ENCODE assay signal across 24 cellular contexts in the genomic region with DNA sequence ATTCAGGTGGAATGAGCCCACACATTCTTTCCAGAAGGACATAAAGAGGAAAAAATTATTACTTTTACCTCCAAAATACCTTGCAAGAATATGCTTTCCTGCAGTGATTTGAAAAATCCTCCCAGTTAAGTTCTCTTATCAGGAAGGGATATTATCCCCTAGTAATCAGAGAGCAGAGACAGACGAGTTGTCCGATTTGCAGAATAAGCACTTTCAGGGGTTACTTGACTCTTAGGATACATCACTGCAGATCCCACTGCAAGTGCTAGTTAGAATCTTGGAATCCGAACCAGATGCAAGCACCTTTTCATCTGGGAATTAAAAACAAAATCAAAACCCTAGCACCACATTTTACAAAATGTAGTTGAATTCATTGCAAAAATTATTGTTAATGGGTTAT. TPM values are rescaled to one million over a fixed set of nuclear protein-coding genes. Genes with fewer than 3 reads are reported as not detected.
A peak's percentile ranks its signal among the peaks of the same experiment; 100 is the strongest.
DNase-seq lines count a peak whose midpoint lies in the region; ATAC-seq, FAIRE-seq and TF ChIP-seq lines count a peak whose summit lies in the region.
"Had no signal": no experiment of that assay in that cellular context is flagged by ENCODE, and none has a peak within 500 bp of the region (broad histone marks: within the 10 kb centered on the region; RNA-seq: fewer than 3 reads in every experiment).

No MANE protein-coding gene starts in this region.

- H3K27me3 ChIP-seq in SK-N-SH (ENCODE audit: insufficient read depth) (no peaks in the 10 kb centered on the region), astrocyte (ENCODE audit: insufficient read depth, low read length) (no peaks in the 10 kb centered on the region), mesenchymal stem cell (ENCODE audit: control insufficient read depth in 1 of 2, insufficient read depth in 1 of 2, low read length in 2 of 2) (no peaks in the 10 kb centered on the region), skeletal muscle satellite cell (ENCODE audit: control insufficient read depth, insufficient read depth, low read length) (no peaks in the 10 kb centered on the region), stomach (peaks cover 0 to 51% (median 12%) of the 10 kb centered on the region in 3 donors)

- no peak overlapping the region for H3K27ac Mint-ChIP-seq in astrocyte (ENCODE audit: unreplicated experiment)

- H3K9me3 ChIP-seq in SK-N-SH (no peaks in the 10 kb centered on the region), astrocyte (ENCODE audit: insufficient read depth, low read depth, low read length) (no peaks in the 10 kb centered on the region), mesenchymal stem cell (ENCODE audit: control insufficient read depth, low read length) (no peaks in the 10 kb centered on the region), skeletal muscle satellite cell (replicated peaks; ENCODE audit: low read length) (no peaks in the 10 kb centered on the region), stomach (no peaks in the 10 kb centered on the region)

- FAIRE-seq in astrocyte (lab: Jason Lieb, UNC) = no peak
- FAIRE-seq: D721Med, GM19239 had no signal

- TF ChIP-seq CTCF in SK-N-SH (IDR thresholded peaks at IDR 0.05) (no peak), astrocyte (IDR thresholded peaks at IDR 0.05; ENCODE audit: insufficient read depth, low read depth, low read length) (no peak), stomach (IDR thresholded peaks at IDR 0.05) (no peak)

- H2BK15ac ChIP-seq in mesenchymal stem cell (ENCODE audit: low read depth, poor library complexity, severe bottlenecking) = no peak overlapping the region

- H4K91ac ChIP-seq in mesenchymal stem cell (ENCODE audit: low read length) = no peak overlapping the region

- no peaks in the 10 kb centered on the region for H3K79me1 ChIP-seq in mesenchymal stem cell (replicated peaks; ENCODE audit: low read length, poor library complexity, severe bottlenecking)

- H2AFZ ChIP-seq in SK-N-SH (ENCODE audit: low read depth) (no peak overlapping the region), astrocyte (ENCODE audit: low read depth, low read length) (no peak overlapping the region), mesenchymal stem cell (ENCODE audit: low read depth, low read length) (no peak overlapping the region)

- no peak overlapping the region for H3K14ac ChIP-seq in mesenchymal stem cell (ENCODE audit: low read length in 2 of 2)

- CTCF ChIA-PET in SK-N-SH (lab: Yijun Ruan, JAX) = no interaction called here

- H4K20me1 ChIP-seq in SK-N-SH (ENCODE audit: insufficient read depth) = no peaks in the 10 kb centered on the region
- H4K20me1 ChIP-seq in astrocyte (ENCODE audit: insufficient read depth, low read length) = no peaks in the 10 kb centered on the region

- no peak for TF ChIP-seq RAD21 in SK-N-SH (IDR thresholded peaks at IDR 0.05; ENCODE audit: low read length)

- no peak overlapping the region for H3K4ac ChIP-seq in mesenchymal stem cell (ENCODE audit: low read depth in 1 of 2, low read length in 2 of 2)

- peaks cover 3% of the 10 kb centered on the region for H3K9me3 Mint-ChIP-seq in astrocyte (ENCODE audit: unreplicated experiment)

- no peak overlapping the region for H3K27ac ChIP-seq in SK-N-SH (ENCODE audit: low read depth in 2 of 2, low read length in 1 of 2)
- H3K27ac ChIP-seq in astrocyte (ENCODE audit: low read depth, low read length) = no peak overlapping the region
- H3K27ac ChIP-seq in mesenchymal stem cell (ENCODE audit: low read length, poor library complexity, severe bottlenecking) = no peak overlapping the region
- H3K27ac ChIP-seq in stomach = no peak overlapping the region
- H3K27ac ChIP-seq: 22Rv1, C4-2B had no signal

- no peak overlapping the region for H3K4me3 Mint-ChIP-seq in astrocyte (ENCODE audit: unreplicated experiment)

- no peaks in the 10 kb centered on the region for H3K27me3 Mint-ChIP-seq in astrocyte (ENCODE audit: low read depth, unreplicated experiment)

- H3K4me3 ChIP-seq in SK-N-SH (ENCODE audit: low read depth in 2 of 2, low read length in 1 of 2) = no peak overlapping the region
- no peak overlapping the region for H3K4me3 ChIP-seq in astrocyte (ENCODE audit: insufficient read depth, low read depth, low read length)
- no peak overlapping the region for H3K4me3 ChIP-seq in mesenchymal stem cell (ENCODE audit: insufficient read depth in 1 of 2, low read depth in 1 of 2, low read length in 2 of 2)
- no peak overlapping the region for H3K4me3 ChIP-seq in skeletal muscle satellite cell (ENCODE audit: low read length)
- no peak overlapping the region for H3K4me3 ChIP-seq in stomach

- no peak for ATAC-seq in SK-N-SH treated with all-trans-retinoic acid at 6 μM for 48 hours
- ATAC-seq: Panc1 had no signal

- H3K23ac ChIP-seq in mesenchymal stem cell (ENCODE audit: low read length in 2 of 2) = no peak overlapping the region

- H3K9me2 ChIP-seq in SK-N-SH = no peaks in the 10 kb centered on the region

- H3K36me3 ChIP-seq in SK-N-SH (replicated peaks in 1 of 2; ENCODE audit: control insufficient read depth in 1 of 2, insufficient read depth in 2 of 2, low read length in 1 of 2) (no peaks in the 10 kb centered on the region), astrocyte (ENCODE audit: insufficient read depth, low read length) (no peaks in the 10 kb centered on the region), mesenchymal stem cell (ENCODE audit: control insufficient read depth in 1 of 2, insufficient read depth in 2 of 2, low read depth in 1 of 2, low read length in 2 of 2) (no peaks in the 10 kb centered on the region), skeletal muscle satellite cell (ENCODE audit: insufficient read depth, low read length) (no peaks in the 10 kb centered on the region), stomach (no peaks in the 10 kb centered on the region)

- no peak overlapping the region for H2BK120ac ChIP-seq in mesenchymal stem cell (ENCODE audit: low read depth, low read length)

- H2AK5ac ChIP-seq in mesenchymal stem cell (ENCODE audit: low read length, severe bottlenecking) = no peak overlapping the region

- H2BK12ac ChIP-seq in mesenchymal stem cell (ENCODE audit: low read length in 2 of 2) = no peak overlapping the region

- DNase-seq in SK-N-SH (no peak), astrocyte (ENCODE audit: low read depth) (no peak), mesenchymal stem cell (peak; percentile 42), NCI-H446 (lab: John Stamatoyannopoulos, UW) (no peak), stomach (no peak), Kasumi-1 (lab: John Stamatoyannopoulos, UW) (no peak)
- DNase-seq: DMS53, GDM1, KBM-7, NCI-H1092 treated with DMSO at 0.1 percent for 48 hours, NCI-H146, NCI-H2029 treated with DMSO at 0.1 percent for 48 hours, NCI-H2171, NCI-H345, NCI-H524 treated with DMSO at 0.1 percent for 48 hours, NCI-H82, SIG-M5 had no signal

- intact Hi-C loops in stomach (cut with DNase I; ENCODE audit: low total_unique reads) = no loop called here

- H3K9ac ChIP-seq in SK-N-SH (no peak overlapping the region), astrocyte (ENCODE audit: low read length) (no peak overlapping the region), mesenchymal stem cell (ENCODE audit: low read length) (no peak overlapping the region), skeletal muscle satellite cell (ENCODE audit: low read depth, low read length) (peak overlapping the region; percentile 33)

- TF ChIP-seq EP300 in SK-N-SH (IDR thresholded peaks at IDR 0.05; ENCODE audit: borderline replicate concordance in 1 of 2, low read depth in 1 of 2, low read length in 1 of 2) (no peak), stomach (IDR thresholded peaks at IDR 0.05) (no peak)

- H3K79me2 ChIP-seq in SK-N-SH (ENCODE audit: insufficient read depth) = no peaks in the 10 kb centered on the region
- no peaks in the 10 kb centered on the region for H3K79me2 ChIP-seq in astrocyte (ENCODE audit: insufficient read depth, low read length)

- H2BK5ac ChIP-seq in mesenchymal stem cell (ENCODE audit: low read depth, low read length, poor library complexity, severe bottlenecking) = no peak overlapping the region

- no peak overlapping the region for H4K8ac ChIP-seq in mesenchymal stem cell (ENCODE audit: low read length)

- H3K36me3 Mint-ChIP-seq in astrocyte (ENCODE audit: low read depth, unreplicated experiment) = no peaks in the 10 kb centered on the region

- H3K18ac ChIP-seq in mesenchymal stem cell (ENCODE audit: low read depth in 1 of 2, low read length in 2 of 2) = no peak overlapping the region

- peaks cover 0 to 30% of the 10 kb centered on the region in 2 experiments; a peak in 3 of 4 replicates for H3K4me1 ChIP-seq in SK-N-SH (ENCODE audit: control insufficient read depth in 1 of 2, insufficient read depth in 2 of 2, low read depth in 1 of 2, low read length in 1 of 2)
- peaks cover 35% of the 10 kb centered on the region for H3K4me1 ChIP-seq in astrocyte (ENCODE audit: insufficient read depth, low read length)
- H3K4me1 ChIP-seq in mesenchymal stem cell (ENCODE audit: control insufficient read depth, insufficient read depth, low read depth, low read length) = peaks cover 25% of the 10 kb centered on the region
- H3K4me1 ChIP-seq in skeletal muscle satellite cell (ENCODE audit: control insufficient read depth, insufficient read depth, low read length) = peaks cover 40% of the 10 kb centered on the region
- H3K4me1 ChIP-seq in stomach = peaks cover 0 to 9% (median 0%) of the 10 kb centered on the region in 4 donors

- H3K4me2 ChIP-seq in SK-N-SH = peak overlapping the region; percentile 50; the same call in 1 of the 2 replicates
- peak overlapping the region; percentile 10 for H3K4me2 ChIP-seq in astrocyte (ENCODE audit: low read length)
- H3K4me2 ChIP-seq in mesenchymal stem cell (ENCODE audit: low read length, poor library complexity, severe bottlenecking) = no peak overlapping the region
- H3K4me2 ChIP-seq in skeletal muscle satellite cell (ENCODE audit: low read length) = no peak overlapping the region

- TF ChIP-seq POLR2A in stomach (IDR thresholded peaks at IDR 0.05) = no peak

- POLR2A ChIA-PET in SK-N-SH (lab: Yijun Ruan, JAX) = no interaction called here

- H3K4me1 Mint-ChIP-seq in astrocyte (ENCODE audit: low read depth, unreplicated experiment) = peaks cover 28% of the 10 kb centered on the region

- H3F3A ChIP-seq in SK-N-SH (replicated peaks; ENCODE audit: insufficient read depth) = peaks cover 25% of the 10 kb centered on the region

- 74% methylated on average over 3 of the region's 3 CpGs for WGBS in SK-N-SH (ENCODE audit: low lambda C conversion rate)
- whole genome bisulfite sequencing in mesenchymal stem cell = 60% methylated on average over 2 of the region's 3 CpGs
- 60 to 81% (median 72%) methylated on average over 3 of the region's 3 CpGs for WGBS in stomach, 5 donors

RNA-seq across cellular contexts. Expression of a gene that starts 33.6 kb away (rescaled TPM):
- 2.5 and 2.8 TPM in 2 replicates for polyA plus RNA-seq in SK-N-SH (2012; rRNA removed)
- polyA plus RNA-seq in SK-N-SH (2012; cell fraction: cytosol; rRNA removed) = 1.7 and 2.3 TPM in 2 replicates
- polyA plus RNA-seq in SK-N-SH (2012; cell fraction: nucleus; rRNA removed) = 5.7 and 15.3 TPM in 2 replicates
- total RNA-seq in astrocyte = 6.1 and 8.1 TPM in 2 replicates
- 10.5 TPM for polyA plus RNA-seq in mesenchymal stem cell (2013, experiment 1 of 2)
- 11.8 TPM for polyA plus RNA-seq in mesenchymal stem cell (2013, experiment 2 of 2)
- 23.1 and 24.9 TPM in 2 replicates for total RNA-seq in skeletal muscle satellite cell (2012; rRNA removed)
- 10 to 100 TPM in 1 of 5 donors, 1 to 10 TPM in 2, not detected in 2; 3.0 to 12.7 (median 5.1) TPM for total RNA-seq in stomach
- polyA plus RNA-seq in stomach = 1 to 10 TPM in 2 of 3 donors, under 1 TPM in 1; 0.60 to 6.7 (median 5.2) TPM

RNA-seq across cellular contexts. Expression of a gene that starts 45.3 kb away (rescaled TPM):
- 0.37 and 1.3 TPM in 2 replicates for polyA plus RNA-seq in SK-N-SH (2012; rRNA removed)
- 1.1 TPM in 2 replicates for polyA plus RNA-seq in SK-N-SH (2012; cell fraction: cytosol; rRNA removed)
- 2.0 TPM in 2 replicates for polyA plus RNA-seq in SK-N-SH (2012; cell fraction: nucleus; rRNA removed)
- 15.8 and 15.9 TPM in 2 replicates for total RNA-seq in astrocyte
- polyA plus RNA-seq in mesenchymal stem cell (2013, experiment 1 of 2) = 2.7 TPM
- polyA plus RNA-seq in mesenchymal stem cell (2013, experiment 2 of 2) = 2.8 TPM
- 3.0 and 3.5 TPM in 2 replicates for total RNA-seq in skeletal muscle satellite cell (2012; rRNA removed)
- total RNA-seq in stomach = under 1 TPM in 1 of 5 donors, not detected in 4; 0.18 TPM
- polyA plus RNA-seq in stomach = under 1 TPM in 2 of 3 donors, not detected in 1; 0.08 to 0.12 TPM

RNA-seq across cellular contexts. Expression of a gene that starts 56.9 kb away (rescaled TPM):
- polyA plus RNA-seq in SK-N-SH (2012; rRNA removed) = 15.6 and 18.7 TPM in 2 replicates
- polyA plus RNA-seq in SK-N-SH (2012; cell fraction: cytosol; rRNA removed) = 5.6 and 8.7 TPM in 2 replicates
- polyA plus RNA-seq in SK-N-SH (2012; cell fraction: nucleus; rRNA removed) = 61.2 and 70.2 TPM in 2 replicates
- 15.6 and 16.5 TPM in 2 replicates for total RNA-seq in astrocyte
- polyA plus RNA-seq in mesenchymal stem cell (2013, experiment 1 of 2) = 8.3 TPM
- 6.8 TPM for polyA plus RNA-seq in mesenchymal stem cell (2013, experiment 2 of 2)
- total RNA-seq in skeletal muscle satellite cell (2012; rRNA removed) = 11.9 and 13.3 TPM in 2 replicates
- 10 to 100 TPM in 2 of 5 donors, 1 to 10 TPM in 3; 3.5 to 23.1 (median 8.0) TPM for total RNA-seq in stomach
- polyA plus RNA-seq in stomach = 10 to 100 TPM in 1 of 3 donors, 1 to 10 TPM in 2; 4.8 to 13.0 (median 7.0) TPM

Comparison
In these comparisons a context has a peak if more than half of its experiments do, and no peak if none do; other contexts are left out.
1. H3K4me2 ChIP-seq: peak in SK-N-SH (single experiment) and astrocyte (single experiment); none in mesenchymal stem cell (single experiment) and skeletal muscle satellite cell (single experiment).
2. RNA of a gene that starts 45.3 kb away (total RNA-seq): 15.8 to 15.9 TPM in astrocyte; 0.18 TPM in stomach; every median in the first group is over 10 times any median in the second.